ENCODE assay signal across 1 cellular context in the genomic region with DNA sequence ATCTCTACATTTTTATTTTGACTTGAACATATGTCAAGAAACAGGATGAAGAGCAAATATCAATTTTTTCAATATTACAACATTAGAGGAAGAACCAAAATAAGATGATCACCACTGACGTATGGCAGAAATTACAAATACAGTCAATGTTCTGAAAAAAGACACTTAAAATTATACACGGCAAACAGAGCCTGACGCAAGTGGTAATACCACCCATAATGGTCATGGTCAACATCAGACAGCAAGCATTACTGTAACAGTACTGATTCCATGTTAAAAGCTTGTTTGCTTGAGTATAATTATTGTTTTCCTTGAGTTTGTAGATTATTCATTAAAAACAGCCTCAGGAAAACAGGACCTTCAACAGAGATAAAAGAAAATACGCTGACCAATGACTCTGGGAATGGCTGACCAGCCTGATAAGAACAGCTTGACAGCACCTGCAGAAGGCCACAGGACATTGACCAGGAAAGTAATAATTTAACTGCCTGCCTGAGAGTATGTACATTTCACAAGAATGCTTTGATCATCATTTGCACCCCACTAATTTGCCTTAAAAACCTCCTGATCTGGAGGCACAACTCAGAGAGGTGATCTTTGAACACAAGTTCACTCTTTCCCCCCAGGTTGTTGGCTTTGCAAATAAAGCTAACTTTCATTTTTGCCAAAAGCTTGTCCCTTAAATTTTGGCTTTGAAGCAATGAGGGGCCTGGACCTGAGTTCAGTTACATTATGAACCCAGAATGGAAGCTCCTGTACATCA.
A peak's percentile ranks its signal among the peaks of the same experiment; 100 is the strongest.
TF ChIP-seq lines count a peak whose summit lies in the region.

No MANE protein-coding gene starts in this region.

TF ChIP-seq in HepG2, 621 proteins besides CTCF, POLR2A, EP300 and RAD21 (continued from another document):
- TF ChIP-seq, protein P1, sequence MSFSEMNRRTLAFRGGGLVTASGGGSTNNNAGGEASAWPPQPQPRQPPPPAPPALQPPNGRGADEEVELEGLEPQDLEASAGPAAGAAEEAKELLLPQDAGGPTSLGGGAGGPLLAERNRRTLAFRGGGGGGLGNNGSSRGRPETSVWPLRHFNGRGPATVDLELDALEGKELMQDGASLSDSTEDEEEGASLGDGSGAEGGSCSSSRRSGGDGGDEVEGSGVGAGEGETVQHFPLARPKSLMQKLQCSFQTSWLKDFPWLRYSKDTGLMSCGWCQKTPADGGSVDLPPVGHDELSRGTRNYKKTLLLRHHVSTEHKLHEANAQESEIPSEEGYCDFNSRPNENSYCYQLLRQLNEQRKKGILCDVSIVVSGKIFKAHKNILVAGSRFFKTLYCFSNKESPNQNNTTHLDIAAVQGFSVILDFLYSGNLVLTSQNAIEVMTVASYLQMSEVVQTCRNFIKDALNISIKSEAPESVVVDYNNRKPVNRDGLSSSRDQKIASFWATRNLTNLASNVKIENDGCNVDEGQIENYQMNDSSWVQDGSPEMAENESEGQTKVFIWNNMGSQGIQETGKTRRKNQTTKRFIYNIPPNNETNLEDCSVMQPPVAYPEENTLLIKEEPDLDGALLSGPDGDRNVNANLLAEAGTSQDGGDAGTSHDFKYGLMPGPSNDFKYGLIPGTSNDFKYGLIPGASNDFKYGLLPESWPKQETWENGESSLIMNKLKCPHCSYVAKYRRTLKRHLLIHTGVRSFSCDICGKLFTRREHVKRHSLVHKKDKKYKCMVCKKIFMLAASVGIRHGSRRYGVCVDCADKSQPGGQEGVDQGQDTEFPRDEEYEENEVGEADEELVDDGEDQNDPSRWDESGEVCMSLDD (CRISPR knock-in tag; IDR thresholded peaks at IDR 0.05; ENCODE audit: borderline replicate concordance), result peak; percentile 99
- TF ChIP-seq DMAP1 (CRISPR knock-in tag; IDR thresholded peaks at IDR 0.05) (no peak; the same call in 1 of the 2 replicates), NR1H2 (CRISPR knock-in tag; IDR thresholded peaks at IDR 0.05; ENCODE audit: borderline replicate concordance, low read depth) (no peak), SETDB1 (CRISPR knock-in tag; IDR thresholded peaks at IDR 0.05; ENCODE audit: borderline replicate concordance) (no peak), PRPF4 (IDR thresholded peaks at IDR 0.05; ENCODE audit: low read depth, low read length, poor library complexity, severe bottlenecking) (no peak), ZFP36L1 (CRISPR knock-in tag; IDR thresholded peaks at IDR 0.05) (0 out of 2 replicates have a peak, but pooled peaks have one; percentile 66), BRD4 (CRISPR knock-in tag; IDR thresholded peaks at IDR 0.05) (no peak), JUND (CRISPR knock-in tag; IDR thresholded peaks at IDR 0.05) (peak; percentile 58; the same call in 1 of the 2 replicates), ZNF589 (CRISPR knock-in tag; conservative IDR thresholded peaks at IDR 0.05) (no peak), KDM2A (CRISPR knock-in tag; IDR thresholded peaks at IDR 0.05; ENCODE audit: borderline replicate concordance, low read depth) (no peak), MAFG (CRISPR knock-in tag; IDR thresholded peaks at IDR 0.05) (no peak), ZBTB38 (CRISPR knock-in tag; IDR thresholded peaks at IDR 0.05) (no peak), SIN3A (IDR thresholded peaks at IDR 0.05; ENCODE audit: borderline replicate concordance, low read depth, low read length) (no peak)
- TF ChIP-seq, protein P2, sequence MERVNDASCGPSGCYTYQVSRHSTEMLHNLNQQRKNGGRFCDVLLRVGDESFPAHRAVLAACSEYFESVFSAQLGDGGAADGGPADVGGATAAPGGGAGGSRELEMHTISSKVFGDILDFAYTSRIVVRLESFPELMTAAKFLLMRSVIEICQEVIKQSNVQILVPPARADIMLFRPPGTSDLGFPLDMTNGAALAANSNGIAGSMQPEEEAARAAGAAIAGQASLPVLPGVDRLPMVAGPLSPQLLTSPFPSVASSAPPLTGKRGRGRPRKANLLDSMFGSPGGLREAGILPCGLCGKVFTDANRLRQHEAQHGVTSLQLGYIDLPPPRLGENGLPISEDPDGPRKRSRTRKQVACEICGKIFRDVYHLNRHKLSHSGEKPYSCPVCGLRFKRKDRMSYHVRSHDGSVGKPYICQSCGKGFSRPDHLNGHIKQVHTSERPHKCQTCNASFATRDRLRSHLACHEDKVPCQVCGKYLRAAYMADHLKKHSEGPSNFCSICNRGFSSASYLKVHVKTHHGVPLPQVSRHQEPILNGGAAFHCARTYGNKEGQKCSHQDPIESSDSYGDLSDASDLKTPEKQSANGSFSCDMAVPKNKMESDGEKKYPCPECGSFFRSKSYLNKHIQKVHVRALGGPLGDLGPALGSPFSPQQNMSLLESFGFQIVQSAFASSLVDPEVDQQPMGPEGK (CRISPR knock-in tag; IDR thresholded peaks at IDR 0.05), result peak; percentile 87
- TF ChIP-seq, protein P3, sequence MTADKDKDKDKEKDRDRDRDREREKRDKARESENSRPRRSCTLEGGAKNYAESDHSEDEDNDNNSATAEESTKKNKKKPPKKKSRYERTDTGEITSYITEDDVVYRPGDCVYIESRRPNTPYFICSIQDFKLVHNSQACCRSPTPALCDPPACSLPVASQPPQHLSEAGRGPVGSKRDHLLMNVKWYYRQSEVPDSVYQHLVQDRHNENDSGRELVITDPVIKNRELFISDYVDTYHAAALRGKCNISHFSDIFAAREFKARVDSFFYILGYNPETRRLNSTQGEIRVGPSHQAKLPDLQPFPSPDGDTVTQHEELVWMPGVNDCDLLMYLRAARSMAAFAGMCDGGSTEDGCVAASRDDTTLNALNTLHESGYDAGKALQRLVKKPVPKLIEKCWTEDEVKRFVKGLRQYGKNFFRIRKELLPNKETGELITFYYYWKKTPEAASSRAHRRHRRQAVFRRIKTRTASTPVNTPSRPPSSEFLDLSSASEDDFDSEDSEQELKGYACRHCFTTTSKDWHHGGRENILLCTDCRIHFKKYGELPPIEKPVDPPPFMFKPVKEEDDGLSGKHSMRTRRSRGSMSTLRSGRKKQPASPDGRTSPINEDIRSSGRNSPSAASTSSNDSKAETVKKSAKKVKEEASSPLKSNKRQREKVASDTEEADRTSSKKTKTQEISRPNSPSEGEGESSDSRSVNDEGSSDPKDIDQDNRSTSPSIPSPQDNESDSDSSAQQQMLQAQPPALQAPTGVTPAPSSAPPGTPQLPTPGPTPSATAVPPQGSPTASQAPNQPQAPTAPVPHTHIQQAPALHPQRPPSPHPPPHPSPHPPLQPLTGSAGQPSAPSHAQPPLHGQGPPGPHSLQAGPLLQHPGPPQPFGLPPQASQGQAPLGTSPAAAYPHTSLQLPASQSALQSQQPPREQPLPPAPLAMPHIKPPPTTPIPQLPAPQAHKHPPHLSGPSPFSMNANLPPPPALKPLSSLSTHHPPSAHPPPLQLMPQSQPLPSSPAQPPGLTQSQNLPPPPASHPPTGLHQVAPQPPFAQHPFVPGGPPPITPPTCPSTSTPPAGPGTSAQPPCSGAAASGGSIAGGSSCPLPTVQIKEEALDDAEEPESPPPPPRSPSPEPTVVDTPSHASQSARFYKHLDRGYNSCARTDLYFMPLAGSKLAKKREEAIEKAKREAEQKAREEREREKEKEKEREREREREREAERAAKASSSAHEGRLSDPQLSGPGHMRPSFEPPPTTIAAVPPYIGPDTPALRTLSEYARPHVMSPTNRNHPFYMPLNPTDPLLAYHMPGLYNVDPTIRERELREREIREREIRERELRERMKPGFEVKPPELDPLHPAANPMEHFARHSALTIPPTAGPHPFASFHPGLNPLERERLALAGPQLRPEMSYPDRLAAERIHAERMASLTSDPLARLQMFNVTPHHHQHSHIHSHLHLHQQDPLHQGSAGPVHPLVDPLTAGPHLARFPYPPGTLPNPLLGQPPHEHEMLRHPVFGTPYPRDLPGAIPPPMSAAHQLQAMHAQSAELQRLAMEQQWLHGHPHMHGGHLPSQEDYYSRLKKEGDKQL (CRISPR knock-in tag; IDR thresholded peaks at IDR 0.05; ENCODE audit: low read depth), result peak; percentile 88
- TF ChIP-seq, protein P4, sequence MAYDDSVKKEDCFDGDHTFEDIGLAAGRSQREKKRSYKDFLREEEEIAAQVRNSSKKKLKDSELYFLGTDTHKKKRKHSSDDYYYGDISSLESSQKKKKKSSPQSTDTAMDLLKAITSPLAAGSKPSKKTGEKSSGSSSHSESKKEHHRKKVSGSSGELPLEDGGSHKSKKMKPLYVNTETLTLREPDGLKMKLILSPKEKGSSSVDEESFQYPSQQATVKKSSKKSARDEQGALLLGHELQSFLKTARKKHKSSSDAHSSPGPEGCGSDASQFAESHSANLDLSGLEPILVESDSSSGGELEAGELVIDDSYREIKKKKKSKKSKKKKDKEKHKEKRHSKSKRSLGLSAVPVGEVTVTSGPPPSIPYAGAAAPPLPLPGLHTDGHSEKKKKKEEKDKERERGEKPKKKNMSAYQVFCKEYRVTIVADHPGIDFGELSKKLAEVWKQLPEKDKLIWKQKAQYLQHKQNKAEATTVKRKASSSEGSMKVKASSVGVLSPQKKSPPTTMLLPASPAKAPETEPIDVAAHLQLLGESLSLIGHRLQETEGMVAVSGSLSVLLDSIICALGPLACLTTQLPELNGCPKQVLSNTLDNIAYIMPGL (CRISPR knock-in tag; IDR thresholded peaks at IDR 0.05; ENCODE audit: borderline replicate concordance in 1 of 2, low read depth in 1 of 2), result no peak
TF ChIP-seq in HepG2: peak in this region for 212.
